Comparison of ENCODE assay signal across 32 cellular contexts in the genomic region with DNA sequence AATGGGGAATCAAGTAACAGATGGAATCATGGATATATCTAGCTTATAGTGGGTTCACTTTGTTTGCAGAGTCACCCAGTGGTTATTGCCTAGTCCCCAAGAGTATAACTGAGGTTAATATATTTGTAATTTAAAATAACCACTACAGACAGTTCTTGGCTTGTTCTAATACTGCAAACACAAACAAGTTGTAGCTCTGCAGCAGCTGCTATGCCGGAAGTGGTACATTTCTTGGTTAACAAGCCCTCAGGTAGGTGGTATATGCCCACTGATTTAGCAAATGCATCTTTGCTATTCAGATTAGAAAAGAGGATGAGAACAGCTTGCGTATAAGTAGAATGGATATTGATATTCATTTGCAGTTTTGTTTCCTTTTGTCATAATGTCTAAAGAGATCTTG.
"Had no signal": no experiment of that assay in that cellular context is flagged by ENCODE, and none has a peak within 500 bp of the region (broad histone marks: within the 10 kb centered on the region; RNA-seq: fewer than 3 reads in every experiment).

No MANE protein-coding gene starts in this region.

- ATAC-seq: activated CD8-positive, alpha-beta T cell treated with anti-CD3 and anti-CD28 coated beads for 36 hours; activated naive CD4-positive, alpha-beta T cell treated with anti-CD3 and anti-CD28 coated beads, Interleukin-2, amount 50 U/mL, for 72 hours; activated T-cell treated with anti-CD3 and anti-CD28 coated beads, Interleukin-2, amount 50 U/mL, for 4 hours; activated T-cell treated with anti-CD3 and anti-CD28 coated beads, Interleukin-2, amount 50 U/mL, for 72 hours; activated T-helper 17 cell treated with anti-CD3 and anti-CD28 coated beads, Interleukin-2, amount 50 U/mL, for 72 hours; body of pancreas had no signal

- H3K9me3 ChIP-seq: adrenal gland, body of pancreas, breast epithelium had no signal

- H3K4me3 ChIP-seq: adrenal gland, body of pancreas, breast epithelium had no signal

- H3K27me3 ChIP-seq: adrenal gland, body of pancreas, brain microvascular endothelial cell, breast epithelium had no signal

- DNase-seq: activated B cell treated with CpG ODN at 0.5 μM for 24 hours; activated CD4-positive, alpha-beta memory T cell treated with anti-CD3 and anti-CD28 coated beads for 36 hours; activated CD4-positive, alpha-beta T cell treated with anti-CD3 and anti-CD28 coated beads for 4 hours; activated CD4-positive, alpha-beta T cell treated with anti-CD3 and anti-CD28 coated beads, Interleukin-2, amount 10 ng/mL, durations not matched to agents 24 days and 14 days; activated CD4-positive, alpha-beta T cell treated with anti-CD3 and anti-CD28 coated beads, Interleukin-2, amount 50 U/mL, for 1 hour; activated CD4-positive, alpha-beta T cell treated with anti-CD3 and anti-CD28 coated beads, Interleukin-2, amount 50 U/mL, for 4 hours; activated CD4-positive, CD25-positive, alpha-beta regulatory T cell treated with anti-CD3 and anti-CD28 coated beads, Interleukin-2, amount 50 U/mL, for 72 hours; activated CD8-positive, alpha-beta memory T cell treated with anti-CD3 and anti-CD28 coated beads, Interleukin-2, amount 50 U/mL, for 4 hours; activated CD8-positive, alpha-beta T cell treated with anti-CD3 and anti-CD28 coated beads for 36 hours; activated effector memory CD4-positive, alpha-beta T cell treated with anti-CD3 and anti-CD28 coated beads, Interleukin-2, amount 50 U/mL, for 16 hours; activated gamma-delta T cell treated with Interleukin-2 at 50 U/mL for 16 hours; activated naive CD4-positive, alpha-beta T cell; activated naive CD4-positive, alpha-beta T cell treated with anti-CD3 and anti-CD28 coated beads for 36 hours; activated naive CD4-positive, alpha-beta T cell treated with anti-CD3 and anti-CD28 coated beads, Interleukin-2, amount 50 U/mL, for 16 hours; activated naive CD8-positive, alpha-beta T cell treated with anti-CD3 and anti-CD28 coated beads for 36 hours; activated T-cell treated with anti-CD3 and anti-CD28 coated beads for 4 hours; activated T-cell treated with anti-CD3 and anti-CD28 coated beads, Interleukin-2, amount 50 U/mL, for 1 hour; activated T-cell treated with anti-CD3 and anti-CD28 coated beads, Interleukin-2, amount 50 U/mL, for 4 hours; activated T-cell treated with anti-CD3 and anti-CD28 coated beads, Interleukin-2, amount 50 U/mL, for 72 hours; adrenal gland; amniotic stem cell; aorta; body of pancreas; brain microvascular endothelial cell; central memory CD4-positive, alpha-beta T cell; T-helper 1 cell; T-helper 2 cell; T-helper 9 cell had no signal

- H3K27ac ChIP-seq: adrenal gland, body of pancreas, brain microvascular endothelial cell, breast epithelium, VCaP had no signal

- H3K4me1 ChIP-seq: adrenal gland, body of pancreas, breast epithelium had no signal

- H3K36me3 ChIP-seq: adrenal gland, brain microvascular endothelial cell, breast epithelium had no signal
